In the genomic region with DNA sequence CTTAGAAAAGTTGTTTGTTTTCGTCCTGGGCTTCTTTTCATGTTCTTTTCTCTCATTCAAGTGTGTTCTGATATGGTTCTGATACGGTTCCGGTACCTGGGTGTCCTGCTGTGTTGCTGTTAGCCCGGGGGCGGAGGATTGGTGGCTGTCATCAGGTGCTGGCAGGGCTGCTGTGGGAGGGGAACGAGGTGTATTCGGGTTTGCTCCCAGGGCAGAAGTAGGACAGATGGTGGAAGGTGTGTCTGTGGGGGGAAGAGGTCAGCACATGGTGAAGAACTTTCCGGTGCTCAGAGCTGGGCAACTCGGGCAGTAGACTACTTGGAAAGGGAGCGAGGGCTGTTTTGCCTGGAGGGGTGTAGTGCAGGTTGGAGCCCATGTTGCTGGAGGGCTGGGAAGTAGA, we compare ENCODE assay signal across 11 cellular contexts. TPM values are rescaled to one million over a fixed set of nuclear protein-coding genes. Genes with fewer than 3 reads are reported as not detected.
DNase-seq lines count a peak whose midpoint lies in the region; ATAC-seq and TF ChIP-seq lines count a peak whose summit lies in the region.
"Had no signal": no experiment of that assay in that cellular context is flagged by ENCODE, and none has a peak within 500 bp of the region (broad histone marks: within the 10 kb centered on the region; RNA-seq: fewer than 3 reads in every experiment).

No MANE protein-coding gene starts in this region.

- no peak overlapping the region for H3K56ac ChIP-seq in IMR-90 (ENCODE audit: extremely low read depth, insufficient read depth, low read length)

- H3K9me3 Mint-ChIP-seq in CD8-positive, alpha-beta memory T cell = no peaks in the 10 kb centered on the region
- H3K9me3 Mint-ChIP-seq in effector memory CD8-positive, alpha-beta T cell = no peaks in the 10 kb centered on the region
- no peaks in the 10 kb centered on the region for H3K9me3 Mint-ChIP-seq in endodermal cell

- no peak overlapping the region; the same call in 1 of the 2 replicates for H4K5ac ChIP-seq in IMR-90 (ENCODE audit: low read depth, low read length)

- DNase-seq in CD8-positive, alpha-beta memory T cell = no peak
- no peak for DNase-seq in IMR-90
- DNase-seq in effector memory CD8-positive, alpha-beta T cell = no peak
- DNase-seq in neuronal stem cell (ENCODE audit: low spot score) = no peak
- DNase-seq in endodermal cell = no peak
- no peak for DNase-seq in stimulated activated CD4-positive, alpha-beta T cell treated with anti-CD3 and anti-CD28 coated beads, Interleukin-4, amount 100 ng/mL, for 24 hours
- no peak for DNase-seq in stimulated activated naive CD8-positive, alpha-beta T cell treated with anti-CD3 and anti-CD28 coated beads, Interleukin-15, Interleukin-2, amounts not matched to agents 100 U/mL and 50 U/mL, for 24 hours
- DNase-seq: dermis blood vessel endothelial cell; erythroblast; occipital lobe; stimulated activated CD4-positive, alpha-beta T cell treated with anti-CD3 and anti-CD28 coated beads, Interleukin-2, amount 100 ng/mL, for 24 hours had no signal

- no peak overlapping the region for H2AK9ac ChIP-seq in IMR-90 (replicated peaks; ENCODE audit: low read depth, low read length, poor library complexity)

- CTCF ChIA-PET in CD8-positive, alpha-beta memory T cell (lab: Charles Lee) = interaction anchor here (2.4 kb wide), 1 partner anchor 253 kb away, joined by 7 read pairs; no protein-coding TSS in a partner anchor
- CTCF ChIA-PET in IMR-90 (lab: Yijun Ruan, JAX) = no interaction called here

- H3K79me1 ChIP-seq in IMR-90 (ENCODE audit: low read depth in 1 of 2, low read length in 2 of 2) (peaks cover 25 to 41% of the 10 kb centered on the region in 2 experiments), neuronal stem cell (ENCODE audit: low read depth, low read length) (peaks cover 3% of the 10 kb centered on the region)

- 77% methylated on average over 7 of the region's 10 CpGs; no CpG with 5 or more reads in 1 of the 2 experiments for WGBS in IMR-90 (ENCODE audit: extremely low coverage in 2 of 2, insufficient read length in 1 of 2), 2 experiments
- no CpG with 5 or more reads among the region's 10 CpGs for WGBS in neuronal stem cell (ENCODE audit: extremely low coverage in 2 of 2, insufficient read length in 2 of 2, insufficient replicate concordance in 1 of 2), 2 donors
- WGBS in endodermal cell (ENCODE audit: insufficient coverage in 1 of 2, insufficient read length in 1 of 2), 2 experiments = 81 to 92% methylated on average over 8 to 10 of the region's 10 CpGs

- peaks cover 13 to 20% (median 16%) of the 10 kb centered on the region in 3 donors for H3K4me1 Mint-ChIP-seq in CD8-positive, alpha-beta memory T cell
- peaks cover 31 to 33% of the 10 kb centered on the region in 2 donors for H3K4me1 Mint-ChIP-seq in effector memory CD8-positive, alpha-beta T cell (ENCODE audit: low read depth in 2 of 2)
- H3K4me1 Mint-ChIP-seq in endodermal cell = peaks cover 18% of the 10 kb centered on the region

- no peak for ATAC-seq in IMR-90 (ENCODE audit: low read depth)
- no peak for ATAC-seq in effector memory CD8-positive, alpha-beta T cell (replicated peaks)
- ATAC-seq in stimulated activated naive CD8-positive, alpha-beta T cell treated with anti-CD3 and anti-CD28 coated beads, Interleukin-15, Interleukin-2, amounts not matched to agents 100 U/mL and 50 U/mL, for 24 hours = no peak

- TF ChIP-seq POLR2A in IMR-90 (IDR thresholded peaks at IDR 0.05; ENCODE audit: low read depth, low read length) = no peak

- peak overlapping the region; percentile 2; the same call in 1 of the 2 replicates for H3K18ac ChIP-seq in IMR-90 (ENCODE audit: low read depth, low read length)
- H3K18ac ChIP-seq in neuronal stem cell (ENCODE audit: low read length) = peak overlapping the region; percentile 1

- POLR2A ChIA-PET in CD8-positive, alpha-beta memory T cell (lab: Charles Lee) = no interaction called here
- POLR2A ChIA-PET in IMR-90 (lab: Charles Lee; ENCODE audit: unreplicated experiment) = no interaction called here

- no peak overlapping the region for H4K91ac ChIP-seq in IMR-90 (ENCODE audit: insufficient read depth, low read depth, low read length)
- no peak overlapping the region for H4K91ac ChIP-seq in neuronal stem cell (ENCODE audit: low read depth, low read length, poor library complexity)

- peaks cover 21% of the 10 kb centered on the region for H3K9me1 ChIP-seq in IMR-90 (ENCODE audit: insufficient read depth, low read length)

- no peak overlapping the region for H3K4ac ChIP-seq in IMR-90 (ENCODE audit: low read depth, low read length)
- H3K4ac ChIP-seq in neuronal stem cell (ENCODE audit: low read length) = no peak overlapping the region

- H4K8ac ChIP-seq in IMR-90 (ENCODE audit: low read depth in 2 of 2, low read length in 2 of 2) (no peak overlapping the region), neuronal stem cell (ENCODE audit: low read depth, low read length) (no peak overlapping the region)

- in situ Hi-C loops in IMR-90 (cut with MboI; ENCODE audit: low sequenced_read_pairs) = no loop called here

- peak overlapping the region in 6 of 8 donors; percentile 10 to 94 (median 64) for H3K27ac Mint-ChIP-seq in CD8-positive, alpha-beta memory T cell
- peak overlapping the region; percentile 55 to 68 for H3K27ac Mint-ChIP-seq in effector memory CD8-positive, alpha-beta T cell
- H3K27ac Mint-ChIP-seq in endodermal cell = no peak overlapping the region

- intact Hi-C loops in IMR-90 (cut with micrococcal nuclease) = no loop called here

- H2BK15ac ChIP-seq in IMR-90 (ENCODE audit: low read depth, low read length) = no peak overlapping the region
- H2BK15ac ChIP-seq in neuronal stem cell (ENCODE audit: low read length) = peak overlapping the region; percentile 23

- H2BK20ac ChIP-seq in IMR-90 (ENCODE audit: low read depth, low read length) = no peak overlapping the region; the same call in 1 of the 2 replicates

- H3K27ac ChIP-seq in CD8-positive, alpha-beta memory T cell (ENCODE audit: low read depth, low read length) = no peak overlapping the region
- H3K27ac ChIP-seq in IMR-90 (ENCODE audit: insufficient read depth, low read length) = no peak overlapping the region
- H3K27ac ChIP-seq in neuronal stem cell (replicated peaks; ENCODE audit: low read length) = no peak overlapping the region
- H3K27ac ChIP-seq in endodermal cell (ENCODE audit: low read depth, low read length) = no peak overlapping the region

- no peaks in the 10 kb centered on the region for H3K27me3 Mint-ChIP-seq in CD8-positive, alpha-beta memory T cell
- H3K27me3 Mint-ChIP-seq in effector memory CD8-positive, alpha-beta T cell = no peaks in the 10 kb centered on the region
- H3K27me3 Mint-ChIP-seq in endodermal cell (ENCODE audit: insufficient read depth) = peaks cover 96% of the 10 kb centered on the region

- H2BK12ac ChIP-seq in neuronal stem cell (ENCODE audit: low read length) = no peak overlapping the region

- H2AK5ac ChIP-seq in IMR-90 (ENCODE audit: low read depth, low read length) (peak overlapping the region; percentile 40), neuronal stem cell (ENCODE audit: low read depth, low read length) (peak overlapping the region; percentile 29)

- H4K20me1 ChIP-seq in IMR-90 (ENCODE audit: insufficient read depth, low read length) = peaks cover 24% of the 10 kb centered on the region

- dilution Hi-C loops in IMR-90 (cut with HindIII; ENCODE audit: low sequenced_read_pairs, unreplicated experiment) = no loop called here

- H3K4me2 ChIP-seq in IMR-90 (ENCODE audit: low read depth, low read length) (peak overlapping the region; percentile 23; the same call in 1 of the 2 replicates), neuronal stem cell (ENCODE audit: insufficient read depth, low read length, poor library complexity, severe bottlenecking) (no peak overlapping the region)

- TF ChIP-seq RAD21 in IMR-90 (IDR thresholded peaks at IDR 0.05; ENCODE audit: low read length) = no peak

- H3K9me3 ChIP-seq in CD8-positive, alpha-beta memory T cell (ENCODE audit: low read length) = no peaks in the 10 kb centered on the region
- H3K9me3 ChIP-seq in IMR-90 (ENCODE audit: control insufficient read depth, insufficient read depth, low read length) (no peaks in the 10 kb centered on the region), neuronal stem cell (replicated peaks in 1 of 2; ENCODE audit: control insufficient read depth in 2 of 2, insufficient read depth in 1 of 2, low read depth in 1 of 2, low read length in 2 of 2) (no peaks in the 10 kb centered on the region), endodermal cell (ENCODE audit: control insufficient read depth, low read length) (no peaks in the 10 kb centered on the region)

- BruUV-seq in IMR-90 (replicated peaks; lab: Mats Ljungman, UMichigan) = no TSS peak

- no peaks in the 10 kb centered on the region for H3K27me3 ChIP-seq in CD8-positive, alpha-beta memory T cell (ENCODE audit: insufficient read depth, low read length, poor library complexity, severe bottlenecking)
- H3K27me3 ChIP-seq in IMR-90 (ENCODE audit: control insufficient read depth, insufficient read depth, low read length) = no peaks in the 10 kb centered on the region
- no peaks in the 10 kb centered on the region for H3K27me3 ChIP-seq in neuronal stem cell (ENCODE audit: control insufficient read depth in 3 of 3, insufficient read depth in 3 of 3, low read depth in 1 of 3, low read length in 3 of 3)
- H3K27me3 ChIP-seq in endodermal cell (ENCODE audit: control insufficient read depth, insufficient read depth, low read length, poor library complexity, severe bottlenecking) = peaks cover 49% of the 10 kb centered on the region

- no peak for TF ChIP-seq CTCF in IMR-90 (conservative IDR thresholded peaks at IDR 0.05; ENCODE audit: low read depth, low read length)
- TF ChIP-seq CTCF in endodermal cell (conservative IDR thresholded peaks at IDR 0.05) = no peak

- no peak overlapping the region for H3K4me3 ChIP-seq in CD8-positive, alpha-beta memory T cell (ENCODE audit: low read length)
- H3K4me3 ChIP-seq in IMR-90 (ENCODE audit: insufficient read depth, low read depth, low read length) (no peak overlapping the region), neuronal stem cell (ENCODE audit: low read length in 2 of 2) (no peak overlapping the region), endodermal cell (ENCODE audit: low read length) (no peak overlapping the region)

- H3K4me1 ChIP-seq in CD8-positive, alpha-beta memory T cell (ENCODE audit: insufficient read depth, low read length) = peaks cover 7% of the 10 kb centered on the region
- H3K4me1 ChIP-seq in IMR-90 (ENCODE audit: control insufficient read depth, insufficient read depth, low read length) (peaks cover 22% of the 10 kb centered on the region), neuronal stem cell (ENCODE audit: control insufficient read depth in 2 of 2, insufficient read depth in 1 of 2, low read depth in 1 of 2, low read length in 2 of 2) (peaks cover 31 to 39% of the 10 kb centered on the region in 2 donors), endodermal cell (ENCODE audit: control insufficient read depth, insufficient read depth, low read length) (peaks cover 22% of the 10 kb centered on the region)

- H3K14ac ChIP-seq in IMR-90 (replicated peaks; ENCODE audit: low read depth, low read length) (no peak overlapping the region; the same call in 1 of the 2 replicates), neuronal stem cell (ENCODE audit: low read length) (no peak overlapping the region)

- H2BK5ac ChIP-seq in IMR-90 (ENCODE audit: low read depth, low read length, poor library complexity, severe bottlenecking) = no peak overlapping the region
- H2BK5ac ChIP-seq in neuronal stem cell (ENCODE audit: low read length) = no peak overlapping the region

- peaks cover 0 to 27% (median 15%) of the 10 kb centered on the region in 3 donors for H3K36me3 Mint-ChIP-seq in CD8-positive, alpha-beta memory T cell
- no peaks in the 10 kb centered on the region for H3K36me3 Mint-ChIP-seq in effector memory CD8-positive, alpha-beta T cell (ENCODE audit: insufficient read depth)
- no peaks in the 10 kb centered on the region for H3K36me3 Mint-ChIP-seq in endodermal cell (ENCODE audit: low read depth)

- H3K4me3 Mint-ChIP-seq in CD8-positive, alpha-beta memory T cell = peak overlapping the region in 5 of 7 donors; percentile 42 to 84 (median 57)
- H3K4me3 Mint-ChIP-seq in effector memory CD8-positive, alpha-beta T cell = peak overlapping the region; percentile 45 to 69
- H3K4me3 Mint-ChIP-seq in endodermal cell = no peak overlapping the region

- H2AFZ ChIP-seq in IMR-90 (replicated peaks; ENCODE audit: low read length, poor library complexity) (no peak overlapping the region), neuronal stem cell (ENCODE audit: low read length) (no peak overlapping the region)

- H3K9ac ChIP-seq in IMR-90 (ENCODE audit: low read depth, low read length) (no peak overlapping the region), neuronal stem cell (ENCODE audit: low read depth, low read length, poor library complexity) (no peak overlapping the region), endodermal cell (ENCODE audit: extremely low read depth, low read length, poor library complexity, severe bottlenecking) (no peak overlapping the region)

- H2BK120ac ChIP-seq in IMR-90 (ENCODE audit: low read depth, low read length) = no peak overlapping the region
- no peak overlapping the region for H2BK120ac ChIP-seq in neuronal stem cell (ENCODE audit: low read depth, low read length)

- H3K36me3 ChIP-seq in CD8-positive, alpha-beta memory T cell (ENCODE audit: insufficient read depth, low read length) = no peaks in the 10 kb centered on the region
- H3K36me3 ChIP-seq in IMR-90 (ENCODE audit: control insufficient read depth, insufficient read depth, low read length) = peaks cover 2% of the 10 kb centered on the region; the same call in 1 of the 2 replicates
- no peaks in the 10 kb centered on the region for H3K36me3 ChIP-seq in neuronal stem cell (replicated peaks in 1 of 2; ENCODE audit: control insufficient read depth in 2 of 2, insufficient read depth in 2 of 2, low read length in 2 of 2)
- peaks cover 6% of the 10 kb centered on the region for H3K36me3 ChIP-seq in endodermal cell (ENCODE audit: control insufficient read depth, insufficient read depth, low read length)

- H3K23ac ChIP-seq in IMR-90 (ENCODE audit: low read depth, low read length) = no peak overlapping the region
- no peak overlapping the region for H3K23ac ChIP-seq in neuronal stem cell (ENCODE audit: low read depth, low read length, poor library complexity)

RNA-seq across cellular contexts. Expression of gene WDR25, which starts 17.1 kb away (rescaled TPM):
- 1 to 10 TPM; 7.8 to 9.1 TPM for total RNA-seq in CD8-positive, alpha-beta memory T cell
- polyA plus RNA-seq in CD8-positive, alpha-beta memory T cell = 10.4 TPM
- total RNA-seq in IMR-90 (2012; rRNA removed) (22.5 and 25.8 TPM in 2 replicates), endodermal cell (1 to 10 TPM; 5.8 to 8.0 TPM)
- polyA plus RNA-seq in IMR-90 (2012; rRNA removed) = 16.6 and 16.9 TPM in 2 replicates
- polyA plus RNA-seq in IMR-90 (2012; cell fraction: cytosol; rRNA removed) = 14.0 and 18.1 TPM in 2 replicates
- 9.9 and 11.9 TPM in 2 replicates for polyA plus RNA-seq in IMR-90 (2012; cell fraction: nucleus; rRNA removed; ENCODE audit: low replicate concordance)
- 8.7 TPM for polyA plus RNA-seq in neuronal stem cell (2013, experiment 1 of 2)
- polyA plus RNA-seq in neuronal stem cell (2013, experiment 2 of 2) = 9.9 TPM
- polyA plus RNA-seq in endodermal cell (2013, experiment 1 of 2) = 6.9 TPM
- 7.5 TPM for polyA plus RNA-seq in endodermal cell (2013, experiment 2 of 2)
